Comparison of ENCODE assay signal across 8 cellular contexts in genomic region chr6:169701218-169701952, GRCh38.
DNase-seq lines count a peak whose midpoint lies in the region; ATAC-seq lines count a peak whose summit lies in the region.

No MANE protein-coding gene starts in this region.

- no peaks in the 10 kb centered on the region for H3K9me3 ChIP-seq in HUES48 (ENCODE audit: control insufficient read depth, insufficient read depth, low read length)

- H3K4me3 ChIP-seq in HUES48 (ENCODE audit: low read depth, low read length): peak overlapping the region; percentile 100

- H3K27me3 ChIP-seq in HUES48 (ENCODE audit: control insufficient read depth, insufficient read depth, low read length): no peaks in the 10 kb centered on the region
- H3K27me3 ChIP-seq in layer of hippocampus (ENCODE audit: control insufficient read depth, insufficient read depth, low read length): no peaks in the 10 kb centered on the region

- peaks cover 30% of the 10 kb centered on the region for H3K4me1 ChIP-seq in HUES48 (ENCODE audit: control insufficient read depth, insufficient read depth, low read length)

- peak overlapping the region; percentile 92 for H3K9ac ChIP-seq in HUES48 (ENCODE audit: low read depth, low read length)

- H3K27ac ChIP-seq in HUES48 (ENCODE audit: low read depth, low read length) (peak overlapping the region; percentile 94), angular gyrus (ENCODE audit: low read depth, low read length) (peak overlapping the region; percentile 68), layer of hippocampus (ENCODE audit: low read depth, low read length) (peak overlapping the region; percentile 91), substantia nigra (ENCODE audit: low read depth, low read length, poor library complexity, severe bottlenecking) (peak overlapping the region; percentile 87)

- peak; percentile 11 for ATAC-seq in GM18873 (IDR thresholded peaks at IDR 0.05; ENCODE audit: low FRiP score, unreplicated experiment)

- peaks cover 42% of the 10 kb centered on the region for H3K36me3 ChIP-seq in HUES48 (ENCODE audit: control insufficient read depth, insufficient read depth, low read length)

- DNase-seq in AG20443 (ENCODE audit: low spot score) (peak; percentile 35), substantia nigra (lab: John Stamatoyannopoulos, UW) (peak in 7 of 49 donors; percentile 33 to 56 (median 42)), globus pallidus (ENCODE audit: low spot score) (no peak), NCI-H510A treated with DMSO at 0.1 percent for 48 hours (lab: John Stamatoyannopoulos, UW) (no peak)
